ENCODE assay signal across 20 cellular contexts in genomic region chr11:11119917-11120316, GRCh38.
"Had no signal": no experiment of that assay in that cellular context is flagged by ENCODE, and none has a peak within 500 bp of the region (broad histone marks: within the 10 kb centered on the region; RNA-seq: fewer than 3 reads in every experiment).

No MANE protein-coding gene starts in this region.

- H3K27me3 Mint-ChIP-seq: activated naive CD8-positive, alpha-beta T cell; progenitor cell of endocrine pancreas had no signal

- H3K27ac ChIP-seq: gastrocnemius medialis, skin epidermis, tibial nerve, uterus, WERI-Rb-1 had no signal

- ATAC-seq: gastrocnemius medialis; left ventricle myocardium superior; mucosa of descending colon; right cardiac atrium; stimulated activated naive CD8-positive, alpha-beta T cell treated with anti-CD3 and anti-CD28 coated beads, Interleukin-15, Interleukin-2, amounts not matched to agents 100 U/mL and 50 U/mL, for 24 hours had no signal

- DNase-seq: activated CD4-positive, alpha-beta T cell treated with anti-CD3 and anti-CD28 coated beads, Interleukin-2, amount 50 U/mL, for 48 hours; activated gamma-delta T cell; amniotic stem cell; effector CD4-positive, alpha-beta T cell; gastrocnemius medialis; head of caudate nucleus; kidney; left ventricle myocardium superior; mucosa of descending colon; naive B cell; right cardiac atrium; stimulated activated naive CD8-positive, alpha-beta T cell treated with anti-CD3 and anti-CD28 coated beads, Interleukin-15, Interleukin-2, amounts not matched to agents 100 U/mL and 50 U/mL, for 24 hours; substantia nigra; uterus; WERI-Rb-1 had no signal

- FAIRE-seq: kidney had no signal

- H3K27me3 ChIP-seq: gastrocnemius medialis, tibial nerve, uterus had no signal

- H3K4me3 ChIP-seq: gastrocnemius medialis, mucosa of descending colon, skin epidermis, tibial nerve, uterus had no signal

- H3K27ac Mint-ChIP-seq: activated naive CD8-positive, alpha-beta T cell; naive B cell; progenitor cell of endocrine pancreas had no signal

- H3K4me1 Mint-ChIP-seq: naive B cell, neural crest cell had no signal

- H3K4me1 ChIP-seq: gastrocnemius medialis, tibial nerve, uterus had no signal

- H3K36me3 ChIP-seq: gastrocnemius medialis, tibial nerve, uterus, WERI-Rb-1 had no signal

- H3K4me3 Mint-ChIP-seq: activated naive CD8-positive, alpha-beta T cell; naive B cell; neural crest cell had no signal
